In genomic region chr14:24146978-24147760, GRCh38 we compare ENCODE assay signal across 8 cellular contexts. TPM values are rescaled to one million over a fixed set of nuclear protein-coding genes. Genes with fewer than 3 reads are reported as not detected.
DNase-seq lines count a peak whose midpoint lies in the region; ATAC-seq, FAIRE-seq and TF ChIP-seq lines count a peak whose summit lies in the region.

RNF31 (plus strand) TSS chr14:24147498; CDS start chr14:24147699, 201 bp downstream.

- peaks cover 47% of the 10 kb centered on the region for H3K4me1 Mint-ChIP-seq in T-helper 1 cell treated with Interleukin-12 subunit alpha and Interleukin-12 subunit beta and Interleukin-4 antibody, amounts not matched to agents 30 μg/mL and 1 μg/mL, for 36 hours (ENCODE audit: low read depth)

- H3K27ac ChIP-seq in left ventricle myocardium inferior (replicated peaks) = peak within 1 kb of the TSS; percentile 98
- H3K27ac ChIP-seq in psoas muscle = peak within 1 kb of the TSS; percentile 86

- intact Hi-C loops in left ventricle myocardium inferior (cut with micrococcal nuclease) (no loop called here), psoas muscle (cut with DNase I) (loop anchor here (5.0 kb wide), 1 partner anchor 35 kb away; the partner anchor contains the start of genes DCAF11 (in 2 of the 2) and NRL (in 2 of the 2))

- H3K27ac Mint-ChIP-seq in T-helper 1 cell treated with Interleukin-12 subunit alpha and Interleukin-12 subunit beta and Interleukin-4 antibody, amounts not matched to agents 30 μg/mL and 1 μg/mL, for 36 hours = peak within 1 kb of the TSS; percentile 99

- H3K4me1 ChIP-seq in left ventricle myocardium inferior (peaks cover 56% of the 10 kb centered on the region), psoas muscle (peaks cover 39% of the 10 kb centered on the region)

- in situ Hi-C loops in GM13977 (cut with MboI; ENCODE audit: low pct_unique_long_range_greater_than_20kb, low sequenced_read_pairs, unreplicated experiment) = no loop called here

- ATAC-seq in HG02884 (IDR thresholded peaks at IDR 0.05; ENCODE audit: unreplicated experiment) = peak; percentile 78
- ATAC-seq in psoas muscle = peak; percentile 92 to 95 (median 94)

- FAIRE-seq in urothelium cell line (lab: Jason Lieb, UNC) = no peak

- peak within 1 kb of the TSS; percentile 99 for H3K4me3 ChIP-seq in left ventricle myocardium inferior
- H3K4me3 ChIP-seq in psoas muscle = peak within 1 kb of the TSS; percentile 97

- no peaks in the 10 kb centered on the region for H3K9me3 ChIP-seq in left ventricle myocardium inferior (replicated peaks)
- no peaks in the 10 kb centered on the region for H3K9me3 ChIP-seq in psoas muscle

- TF ChIP-seq CTCF in GM13977 (IDR thresholded peaks at IDR 0.05; ENCODE audit: extremely low read depth, insufficient read depth, missing control alignments) (no peak), left ventricle myocardium inferior (IDR thresholded peaks at IDR 0.05; ENCODE audit: borderline replicate concordance) (no peak), psoas muscle (IDR thresholded peaks at IDR 0.05) (no peak)

- no peaks in the 10 kb centered on the region for H3K27me3 Mint-ChIP-seq in T-helper 1 cell treated with Interleukin-12 subunit alpha and Interleukin-12 subunit beta and Interleukin-4 antibody, amounts not matched to agents 30 μg/mL and 1 μg/mL, for 36 hours (ENCODE audit: low read depth)

- H3K4me3 Mint-ChIP-seq in T-helper 1 cell treated with Interleukin-12 subunit alpha and Interleukin-12 subunit beta and Interleukin-4 antibody, amounts not matched to agents 30 μg/mL and 1 μg/mL, for 36 hours = peak within 1 kb of the TSS; percentile 99

- H3K27me3 ChIP-seq in left ventricle myocardium inferior (ENCODE audit: low read depth) = no peaks in the 10 kb centered on the region
- H3K27me3 ChIP-seq in psoas muscle (ENCODE audit: insufficient read depth in 3 of 3, low read length in 2 of 3) = no peaks in the 10 kb centered on the region

- 1% methylated on average over 39 to 57 of the region's 57 CpGs for WGBS in psoas muscle, 3 donors

- DNase-seq in GM13977 (ENCODE audit: low spot score) (peak; percentile 98), NCI-H1694 (lab: John Stamatoyannopoulos, UW) (peak; percentile 99), amniotic stem cell (lab: John Stamatoyannopoulos, UW) (peak; percentile 98), left ventricle myocardium inferior (peak; percentile 99), psoas muscle (peak; percentile 98 to 99), urothelium cell line (ENCODE audit: low spot score) (peak; percentile 97)

- H3K36me3 Mint-ChIP-seq in T-helper 1 cell treated with Interleukin-12 subunit alpha and Interleukin-12 subunit beta and Interleukin-4 antibody, amounts not matched to agents 30 μg/mL and 1 μg/mL, for 36 hours (ENCODE audit: low read depth) = peaks cover 67% of the 10 kb centered on the region

- peaks cover 51% of the 10 kb centered on the region for H3K36me3 ChIP-seq in left ventricle myocardium inferior
- peaks cover 0 to 54% of the 10 kb centered on the region in 2 donors for H3K36me3 ChIP-seq in psoas muscle (ENCODE audit: insufficient read depth in 1 of 2, low read depth in 1 of 2)

- no peaks in the 10 kb centered on the region for H3K9me3 Mint-ChIP-seq in T-helper 1 cell treated with Interleukin-12 subunit alpha and Interleukin-12 subunit beta and Interleukin-4 antibody, amounts not matched to agents 30 μg/mL and 1 μg/mL, for 36 hours

RNA-seq across cellular contexts. Expression of gene RNF31, which starts in this region (rescaled TPM):
- total RNA-seq in left ventricle myocardium inferior (34.8 TPM), psoas muscle (10 to 100 TPM; 46.4 to 81.5 (median 64.7) TPM)
- 10 to 100 TPM; 43.3 to 57.3 (median 55.7) TPM for polyA plus RNA-seq in psoas muscle

Comparison
In these comparisons a context has a peak if more than half of its experiments do, and no peak if none do; other contexts are left out.
1. Peak in every context shown above with its lines: DNase-seq, ATAC-seq, H3K4me3 ChIP-seq and H3K27ac ChIP-seq.